In genomic region chr18:65943268-65943667, GRCh38 we compare ENCODE assay signal across 16 cellular contexts.
DNase-seq lines count a peak whose midpoint lies in the region; ATAC-seq and TF ChIP-seq lines count a peak whose summit lies in the region.
"Had no signal": no experiment of that assay in that cellular context is flagged by ENCODE, and none has a peak within 500 bp of the region (broad histone marks: within the 10 kb centered on the region; RNA-seq: fewer than 3 reads in every experiment).

No MANE protein-coding gene starts in this region.

- H3K9me3 ChIP-seq in H9 (ENCODE audit: control insufficient read depth, low read depth, low read length): no peaks in the 10 kb centered on the region
- no peaks in the 10 kb centered on the region for H3K9me3 ChIP-seq in WERI-Rb-1 (ENCODE audit: severe bottlenecking)
- H3K9me3 ChIP-seq in Caco-2: no peaks in the 10 kb centered on the region
- H3K9me3 ChIP-seq: BE2C had no signal

- H2BK15ac ChIP-seq in H9 (ENCODE audit: low read depth, low read length) (no peak overlapping the region), mesendoderm (replicated peaks; ENCODE audit: low read depth) (no peak overlapping the region)

- H2BK5ac ChIP-seq in H9 (ENCODE audit: insufficient read length, low read length): no peak overlapping the region
- peak overlapping the region; percentile 51 for H2BK5ac ChIP-seq in mesendoderm (ENCODE audit: low read length)

- no peak overlapping the region for H3K18ac ChIP-seq in H9 (ENCODE audit: insufficient read length, low read depth, low read length)
- peak overlapping the region; percentile 31 for H3K18ac ChIP-seq in mesendoderm (ENCODE audit: low read length)

- H3K9ac ChIP-seq in H9 (ENCODE audit: extremely low read depth, insufficient read length, low read length): no peak overlapping the region
- no peak overlapping the region for H3K9ac ChIP-seq in mesendoderm (ENCODE audit: low read length)

- H3K27ac ChIP-seq in H9 (ENCODE audit: insufficient read length, low read depth, low read length) (no peak overlapping the region), mesendoderm (ENCODE audit: low read depth, low read length) (no peak overlapping the region), WERI-Rb-1 (no peak overlapping the region)
- H3K27ac ChIP-seq: C4-2B had no signal

- no peaks in the 10 kb centered on the region for H3K27me3 ChIP-seq in H9 (ENCODE audit: insufficient read depth, low read length)
- H3K27me3 ChIP-seq in mesendoderm (ENCODE audit: insufficient read depth, low read length, poor library complexity): no peaks in the 10 kb centered on the region
- no peaks in the 10 kb centered on the region for H3K27me3 ChIP-seq in WERI-Rb-1 (ENCODE audit: insufficient read depth, low read depth, severe bottlenecking)
- H3K27me3 ChIP-seq in Caco-2 (replicated peaks; ENCODE audit: control insufficient read depth, insufficient read depth, low read length): no peaks in the 10 kb centered on the region
- H3K27me3 ChIP-seq: BE2C had no signal

- no peaks in the 10 kb centered on the region for H4K20me1 ChIP-seq in H9 (ENCODE audit: control insufficient read depth, insufficient read depth, insufficient read length)

- no peak overlapping the region for H3K56ac ChIP-seq in H9 (ENCODE audit: insufficient read length, low read depth, low read length)
- no peak overlapping the region for H3K56ac ChIP-seq in mesendoderm (ENCODE audit: low read length)

- H2BK20ac ChIP-seq in H9 (ENCODE audit: low read depth, low read length, poor library complexity, severe bottlenecking): no peak overlapping the region

- intact Hi-C loops in Caco-2 (cut with micrococcal nuclease; ENCODE audit: unreplicated experiment): no loop called here

- no peaks in the 10 kb centered on the region for H3K79me2 ChIP-seq in H9 (ENCODE audit: insufficient read depth, low read length)
- H3K79me2 ChIP-seq in mesendoderm (ENCODE audit: control insufficient read depth, insufficient read depth, low read length): no peaks in the 10 kb centered on the region

- H3K23me2 ChIP-seq in H9 (ENCODE audit: insufficient read length, low read depth, low read length, poor library complexity, severe bottlenecking): no peaks in the 10 kb centered on the region

- no peak for DNase-seq in H9
- no peak for DNase-seq in WTC11 (ENCODE audit: low spot score)
- DNase-seq in mesendoderm: no peak
- no peak for DNase-seq in WERI-Rb-1
- no peak for DNase-seq in Caco-2
- DNase-seq: BE2C; CD4-positive, alpha-beta memory T cell; DMS153; DMS79 treated with DMSO at 0.1 percent for 48 hours; EL; KG1 had no signal

- H3K4me3 ChIP-seq in mesendoderm (ENCODE audit: low read length) (no peak overlapping the region), WERI-Rb-1 (ENCODE audit: low read depth, low read length) (no peak overlapping the region), Caco-2 (ENCODE audit: low read depth, low read length) (no peak overlapping the region)

- H2BK12ac ChIP-seq in H9 (ENCODE audit: insufficient read length, low read depth, low read length): no peak overlapping the region

- BruUV-seq in Caco-2 (replicated peaks; lab: Mats Ljungman, UMichigan): no TSS peak

- H4K8ac ChIP-seq in H9 (replicated peaks; ENCODE audit: insufficient read length, low read depth, low read length) (no peak overlapping the region), mesendoderm (ENCODE audit: low read depth, low read length) (no peak overlapping the region)

- WGBS in H9 (ENCODE audit: extremely low coverage, insufficient read length, low lambda C conversion rate): no CpG with 5 or more reads among the region's 3 CpGs
- WGBS in mesendoderm (ENCODE audit: extremely low coverage, insufficient coverage, low lambda C conversion rate): no CpG with 5 or more reads among the region's 3 CpGs

- H2AK5ac ChIP-seq in H9 (ENCODE audit: insufficient read length, low read length) (no peak overlapping the region), mesendoderm (ENCODE audit: low read length) (no peak overlapping the region)

- H3K4me2 ChIP-seq in H9 (ENCODE audit: insufficient read depth, insufficient read length, low read length) (no peak overlapping the region), mesendoderm (ENCODE audit: low read length) (no peak overlapping the region)

- H2AFZ ChIP-seq in H9 (ENCODE audit: low read length): no peak overlapping the region

- ATAC-seq in WTC11 (no peak; the same call in 1 of the 2 replicates), GM19324 (IDR thresholded peaks at IDR 0.05; ENCODE audit: low FRiP score, unreplicated experiment) (no peak), HG03520 (IDR thresholded peaks at IDR 0.05; ENCODE audit: unreplicated experiment) (no peak)
- ATAC-seq: HCT116 had no signal

- no peak overlapping the region for H4K91ac ChIP-seq in H9 (ENCODE audit: insufficient read length, low read depth, low read length)

- TF ChIP-seq CTCF in H9 (conservative IDR thresholded peaks at IDR 0.05) (no peak), WTC11 (IDR thresholded peaks at IDR 0.05) (no peak), WERI-Rb-1 (IDR thresholded peaks at IDR 0.05; ENCODE audit: low read depth, low read length) (no peak), Caco-2 (IDR thresholded peaks at IDR 0.05; ENCODE audit: insufficient read depth in 1 of 2, low read depth in 1 of 2, low read length in 1 of 2, severe bottlenecking in 1 of 2, unreplicated experiment in 1 of 2) (no peak)

- peaks cover 15% of the 10 kb centered on the region; the same call in 1 of the 2 replicates for H3K4me1 ChIP-seq in H9 (ENCODE audit: insufficient read depth, low read length)
- peaks cover 4% of the 10 kb centered on the region for H3K4me1 ChIP-seq in mesendoderm (ENCODE audit: control insufficient read depth, low read depth, low read length)
- H3K4me1 ChIP-seq in Caco-2: no peaks in the 10 kb centered on the region
- H3K4me1 ChIP-seq: BE2C had no signal

- H2BK120ac ChIP-seq in H9 (ENCODE audit: low read depth, low read length, poor library complexity, severe bottlenecking) (peak overlapping the region; percentile 86), mesendoderm (ENCODE audit: low read depth, low read length) (no peak overlapping the region)

- H3K79me1 ChIP-seq in H9 (ENCODE audit: insufficient read depth, low read depth, low read length, poor library complexity, severe bottlenecking) (no peaks in the 10 kb centered on the region), mesendoderm (ENCODE audit: low read length) (no peaks in the 10 kb centered on the region)

- no peak overlapping the region; a peak in 1 of 5 replicates for H3K4me3 Mint-ChIP-seq in H9
- peak overlapping the region; percentile 39 for H3K4me3 Mint-ChIP-seq in WTC11
- H3K4me3 Mint-ChIP-seq in Caco-2 (ENCODE audit: unreplicated experiment): no peak overlapping the region
- H3K4me3 Mint-ChIP-seq: CD4-positive, alpha-beta memory T cell; IgD-negative memory B cell had no signal

- peak overlapping the region; percentile 67 for H3T11ph ChIP-seq in H9 (ENCODE audit: low read length)

- H3K27ac Mint-ChIP-seq in H9: peak overlapping the region in 2 of 3 experiments; percentile 84 to 87; a peak in 5 of 7 replicates
- H3K27ac Mint-ChIP-seq in WTC11: peak overlapping the region; percentile 60
- no peak overlapping the region for H3K27ac Mint-ChIP-seq in Caco-2 (ENCODE audit: unreplicated experiment)
- H3K27ac Mint-ChIP-seq: CD4-positive, alpha-beta memory T cell; IgD-negative memory B cell had no signal

- H3K36me3 ChIP-seq in mesendoderm (ENCODE audit: control insufficient read depth, insufficient read depth, low read length) (no peaks in the 10 kb centered on the region), WERI-Rb-1 (no peaks in the 10 kb centered on the region), Caco-2 (ENCODE audit: control insufficient read depth, insufficient read depth, low read length) (no peaks in the 10 kb centered on the region)
- H3K36me3 ChIP-seq: BE2C had no signal

- no peak overlapping the region for H3K4ac ChIP-seq in H9 (ENCODE audit: low read depth, low read length)
- H3K4ac ChIP-seq in mesendoderm (ENCODE audit: low read depth, low read length): no peak overlapping the region

- H3K14ac ChIP-seq in H9 (ENCODE audit: insufficient read depth, low read length): no peak overlapping the region

- no peaks in the 10 kb centered on the region for H3K27me3 Mint-ChIP-seq in H9 (ENCODE audit: low read depth)
- no peaks in the 10 kb centered on the region for H3K27me3 Mint-ChIP-seq in WTC11 (ENCODE audit: low read depth)
- H3K27me3 Mint-ChIP-seq in Caco-2 (ENCODE audit: insufficient read depth, unreplicated experiment): peaks cover 2% of the 10 kb centered on the region
- H3K27me3 Mint-ChIP-seq: CD4-positive, alpha-beta memory T cell; IgD-negative memory B cell had no signal

- H3K4me1 Mint-ChIP-seq in H9 (peaks cover 19 to 37% of the 10 kb centered on the region in 2 experiments), WTC11 (peaks cover 53% of the 10 kb centered on the region), Caco-2 (ENCODE audit: low read depth, unreplicated experiment) (no peaks in the 10 kb centered on the region)
- H3K4me1 Mint-ChIP-seq: CD4-positive, alpha-beta memory T cell had no signal

- no peaks in the 10 kb centered on the region for H3K9me3 Mint-ChIP-seq in H9
- no peaks in the 10 kb centered on the region for H3K9me3 Mint-ChIP-seq in WTC11
- H3K9me3 Mint-ChIP-seq in Caco-2 (ENCODE audit: unreplicated experiment): no peaks in the 10 kb centered on the region
- H3K9me3 Mint-ChIP-seq: IgD-negative memory B cell had no signal

- H4K5ac ChIP-seq in H9 (ENCODE audit: insufficient read length, low read depth, low read length) (no peak overlapping the region), mesendoderm (ENCODE audit: low read length) (no peak overlapping the region)

- no peak overlapping the region for H3K23ac ChIP-seq in H9 (ENCODE audit: insufficient read length, low read depth, low read length)
- H3K23ac ChIP-seq in mesendoderm (ENCODE audit: low read length): no peak overlapping the region

- POLR2A ChIA-PET in WTC11 (lab: Charles Lee) (no interaction called here), Caco-2 (lab: Charles Lee) (no interaction called here)

- H3K36me3 Mint-ChIP-seq in H9 (ENCODE audit: insufficient read depth in 1 of 3, low read depth in 3 of 3) (no peaks in the 10 kb centered on the region), WTC11 (no peaks in the 10 kb centered on the region), Caco-2 (ENCODE audit: insufficient read depth, unreplicated experiment) (no peaks in the 10 kb centered on the region)
- H3K36me3 Mint-ChIP-seq: CD4-positive, alpha-beta memory T cell; IgD-negative memory B cell had no signal

- CTCF ChIA-PET in WTC11 (lab: Charles Lee) (no interaction called here), Caco-2 (lab: Charles Lee) (no interaction called here)

TF ChIP-seq in WTC11, 78 proteins besides CTCF, POLR2A, EP300 and RAD21 (continues in another document):
- no peak for TF ChIP-seq MXD4 (CRISPR knock-in tag; IDR thresholded peaks at IDR 0.05; ENCODE audit: borderline replicate concordance)
- TF ChIP-seq SMAD3 (CRISPR knock-in tag; IDR thresholded peaks at IDR 0.05; ENCODE audit: borderline replicate concordance): no peak
- TF ChIP-seq ZNF396 (CRISPR knock-in tag; IDR thresholded peaks at IDR 0.05; ENCODE audit: borderline replicate concordance): no peak
